1 cellular context compared by ENCODE assay signal in genomic region chr6:99393698-99394531, GRCh38.
A peak's percentile ranks its signal among the peaks of the same experiment; 100 is the strongest.
TF ChIP-seq lines count a peak whose summit lies in the region.

Gene COQ3 (minus strand): TSS chr6:99394195. CDS start chr6:99394179, 16 bp downstream.

TF ChIP-seq in HepG2, 621 proteins besides CTCF, POLR2A, EP300 and RAD21 (continued from another document and continues in another):
- TF ChIP-seq, protein P1, sequence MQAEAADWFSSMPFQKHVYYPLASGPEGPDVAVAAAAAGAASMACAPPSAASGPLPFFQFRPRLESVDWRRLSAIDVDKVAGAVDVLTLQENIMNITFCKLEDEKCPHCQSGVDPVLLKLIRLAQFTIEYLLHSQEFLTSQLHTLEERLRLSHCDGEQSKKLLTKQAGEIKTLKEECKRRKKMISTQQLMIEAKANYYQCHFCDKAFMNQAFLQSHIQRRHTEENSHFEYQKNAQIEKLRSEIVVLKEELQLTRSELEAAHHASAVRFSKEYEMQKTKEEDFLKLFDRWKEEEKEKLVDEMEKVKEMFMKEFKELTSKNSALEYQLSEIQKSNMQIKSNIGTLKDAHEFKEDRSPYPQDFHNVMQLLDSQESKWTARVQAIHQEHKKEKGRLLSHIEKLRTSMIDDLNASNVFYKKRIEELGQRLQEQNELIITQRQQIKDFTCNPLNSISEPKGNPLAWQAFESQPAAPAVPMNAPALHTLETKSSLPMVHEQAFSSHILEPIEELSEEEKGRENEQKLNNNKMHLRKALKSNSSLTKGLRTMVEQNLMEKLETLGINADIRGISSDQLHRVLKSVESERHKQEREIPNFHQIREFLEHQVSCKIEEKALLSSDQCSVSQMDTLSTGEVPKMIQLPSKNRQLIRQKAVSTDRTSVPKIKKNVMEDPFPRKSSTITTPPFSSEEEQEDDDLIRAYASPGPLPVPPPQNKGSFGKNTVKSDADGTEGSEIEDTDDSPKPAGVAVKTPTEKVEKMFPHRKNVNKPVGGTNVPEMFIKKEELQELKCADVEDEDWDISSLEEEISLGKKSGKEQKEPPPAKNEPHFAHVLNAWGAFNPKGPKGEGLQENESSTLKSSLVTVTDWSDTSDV (CRISPR knock-in tag; IDR thresholded peaks at IDR 0.05), result no peak
- peak; percentile 65; the same call in 1 of the 2 replicates for TF ChIP-seq SPEN (CRISPR knock-in tag; IDR thresholded peaks at IDR 0.05; ENCODE audit: low read depth)
- TF ChIP-seq ZNF879 (CRISPR knock-in tag; IDR thresholded peaks at IDR 0.05), result no peak
- TF ChIP-seq ZNF709 (CRISPR knock-in tag; IDR thresholded peaks at IDR 0.05), result 0 out of 2 replicates have a peak, but pooled peaks have one; percentile 68
- no peak for TF ChIP-seq JDP2 (CRISPR knock-in tag; IDR thresholded peaks at IDR 0.05; ENCODE audit: borderline replicate concordance)
- TF ChIP-seq ELF1 (CRISPR knock-in tag; IDR thresholded peaks at IDR 0.05), result 0 out of 2 replicates have a peak, but pooled peaks have one; percentile 7
- TF ChIP-seq ELF4 (CRISPR knock-in tag; IDR thresholded peaks at IDR 0.05; ENCODE audit: borderline replicate concordance), result no peak
- peak; percentile 74; the same call in 1 of the 2 replicates for TF ChIP-seq ZNF605 (CRISPR knock-in tag; IDR thresholded peaks at IDR 0.05)
- TF ChIP-seq, protein P2, sequence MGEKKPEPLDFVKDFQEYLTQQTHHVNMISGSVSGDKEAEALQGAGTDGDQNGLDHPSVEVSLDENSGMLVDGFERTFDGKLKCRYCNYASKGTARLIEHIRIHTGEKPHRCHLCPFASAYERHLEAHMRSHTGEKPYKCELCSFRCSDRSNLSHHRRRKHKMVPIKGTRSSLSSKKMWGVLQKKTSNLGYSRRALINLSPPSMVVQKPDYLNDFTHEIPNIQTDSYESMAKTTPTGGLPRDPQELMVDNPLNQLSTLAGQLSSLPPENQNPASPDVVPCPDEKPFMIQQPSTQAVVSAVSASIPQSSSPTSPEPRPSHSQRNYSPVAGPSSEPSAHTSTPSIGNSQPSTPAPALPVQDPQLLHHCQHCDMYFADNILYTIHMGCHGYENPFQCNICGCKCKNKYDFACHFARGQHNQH (CRISPR knock-in tag; IDR thresholded peaks at IDR 0.05), result no peak; the same call in 1 of the 2 replicates
- peak; percentile 54 for TF ChIP-seq HNRNPLL (IDR thresholded peaks at IDR 0.05; ENCODE audit: low read depth, low read length, poor library complexity, severe bottlenecking)
- peak; percentile 43; the same call in 1 of the 2 replicates for TF ChIP-seq MED1 (CRISPR knock-in tag; IDR thresholded peaks at IDR 0.05)
- TF ChIP-seq ZFP37 (CRISPR knock-in tag; IDR thresholded peaks at IDR 0.05; ENCODE audit: borderline replicate concordance), result peak; percentile 31; the same call in 1 of the 2 replicates
- peak; percentile 56; the same call in 1 of the 2 replicates for TF ChIP-seq MTA1 (CRISPR knock-in tag; IDR thresholded peaks at IDR 0.05; ENCODE audit: borderline replicate concordance)
- peak; percentile 50 for TF ChIP-seq SALL1 (CRISPR knock-in tag; IDR thresholded peaks at IDR 0.05)
- TF ChIP-seq CEBPG (CRISPR knock-in tag; IDR thresholded peaks at IDR 0.05), result no peak
- TF ChIP-seq, protein P3, sequence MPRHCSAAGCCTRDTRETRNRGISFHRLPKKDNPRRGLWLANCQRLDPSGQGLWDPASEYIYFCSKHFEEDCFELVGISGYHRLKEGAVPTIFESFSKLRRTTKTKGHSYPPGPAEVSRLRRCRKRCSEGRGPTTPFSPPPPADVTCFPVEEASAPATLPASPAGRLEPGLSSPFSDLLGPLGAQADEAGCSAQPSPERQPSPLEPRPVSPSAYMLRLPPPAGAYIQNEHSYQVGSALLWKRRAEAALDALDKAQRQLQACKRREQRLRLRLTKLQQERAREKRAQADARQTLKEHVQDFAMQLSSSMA (CRISPR knock-in tag; IDR thresholded peaks at IDR 0.05), result 0 out of 2 replicates have a peak, but pooled peaks have one; percentile 46
- no peak; the same call in 1 of the 2 replicates for TF ChIP-seq NR2F6 (IDR thresholded peaks at IDR 0.05)
- 0 out of 2 replicates have a peak, but pooled peaks have one; percentile 4 for TF ChIP-seq NR2F6 (CRISPR knock-in tag; IDR thresholded peaks at IDR 0.05)
- TF ChIP-seq, protein P4, sequence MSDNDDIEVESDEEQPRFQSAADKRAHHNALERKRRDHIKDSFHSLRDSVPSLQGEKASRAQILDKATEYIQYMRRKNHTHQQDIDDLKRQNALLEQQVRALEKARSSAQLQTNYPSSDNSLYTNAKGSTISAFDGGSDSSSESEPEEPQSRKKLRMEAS (IDR thresholded peaks at IDR 0.05), result peak; percentile 36; the same call in 1 of the 2 replicates
- 0 out of 2 replicates have a peak, but pooled peaks have one; percentile 24 for TF ChIP-seq KAT7 (CRISPR knock-in tag; IDR thresholded peaks at IDR 0.05; ENCODE audit: borderline replicate concordance)
- peak; percentile 26; the same call in 1 of the 2 replicates for TF ChIP-seq ZGPAT (CRISPR knock-in tag; IDR thresholded peaks at IDR 0.05)
- TF ChIP-seq ZFX (CRISPR knock-in tag; IDR thresholded peaks at IDR 0.05; ENCODE audit: low read depth), result peak; percentile 94
- TF ChIP-seq SRSF1 (optimal IDR thresholded peaks at IDR 0.05; ENCODE audit: low read depth, low read length), result no peak
- TF ChIP-seq ZNF543 (CRISPR knock-in tag; IDR thresholded peaks at IDR 0.05), result peak; percentile 84; the same call in 1 of the 2 replicates
- peak; percentile 24; the same call in 1 of the 2 replicates for TF ChIP-seq ZMYM3 (CRISPR knock-in tag; IDR thresholded peaks at IDR 0.05)
- TF ChIP-seq TBX3 (IDR thresholded peaks at IDR 0.05; ENCODE audit: borderline replicate concordance), result no peak
- TF ChIP-seq ZNF383 (CRISPR knock-in tag; IDR thresholded peaks at IDR 0.05; ENCODE audit: borderline replicate concordance), result peak; percentile 69; the same call in 1 of the 2 replicates
- peak; percentile 65; the same call in 1 of the 2 replicates for TF ChIP-seq YEATS4 (CRISPR knock-in tag; IDR thresholded peaks at IDR 0.05; ENCODE audit: borderline replicate concordance)
- TF ChIP-seq ZNF607 (CRISPR knock-in tag; IDR thresholded peaks at IDR 0.05; ENCODE audit: borderline replicate concordance), result 0 out of 2 replicates have a peak, but pooled peaks have one; percentile 52
- 0 out of 2 replicates have a peak, but pooled peaks have one; percentile 28 for TF ChIP-seq BRCA1 (CRISPR knock-in tag; IDR thresholded peaks at IDR 0.05)
- TF ChIP-seq PHF20 (CRISPR knock-in tag; IDR thresholded peaks at IDR 0.05), result peak; percentile 76
- peak in 1 of 2 experiments; percentile 28; a peak in 2 of 4 replicates for TF ChIP-seq NR2F1 (CRISPR knock-in tag; IDR thresholded peaks at IDR 0.05)
- TF ChIP-seq HNRNPH1 (optimal IDR thresholded peaks at IDR 0.05; ENCODE audit: low read depth, low read length), result no peak
- TF ChIP-seq FOXJ3 (CRISPR knock-in tag; IDR thresholded peaks at IDR 0.05; ENCODE audit: borderline replicate concordance), result peak; percentile 23; the same call in 1 of the 2 replicates
- TF ChIP-seq ZBTB20 (CRISPR knock-in tag; IDR thresholded peaks at IDR 0.05; ENCODE audit: borderline replicate concordance, low read depth), result 0 out of 2 replicates have a peak, but pooled peaks have one; percentile 24
- TF ChIP-seq ZNF747 (CRISPR knock-in tag; IDR thresholded peaks at IDR 0.05; ENCODE audit: borderline replicate concordance), result peak; percentile 59; the same call in 1 of the 2 replicates
- TF ChIP-seq ZNF678 (CRISPR knock-in tag; IDR thresholded peaks at IDR 0.05), result peak; percentile 67; the same call in 1 of the 2 replicates
- peak; percentile 72; the same call in 1 of the 2 replicates for TF ChIP-seq ZNF280B (CRISPR knock-in tag; IDR thresholded peaks at IDR 0.05; ENCODE audit: borderline replicate concordance)
- TF ChIP-seq ZSCAN31 (CRISPR knock-in tag; IDR thresholded peaks at IDR 0.05; ENCODE audit: low read depth), result peak; percentile 65; the same call in 1 of the 2 replicates
- peak; percentile 88; the same call in 1 of the 2 replicates for TF ChIP-seq MEIS1 (CRISPR knock-in tag; IDR thresholded peaks at IDR 0.05; ENCODE audit: borderline replicate concordance)
- no peak for TF ChIP-seq NFE2L2 (IDR thresholded peaks at IDR 0.05; ENCODE audit: low read length)
- peak; percentile 93 for TF ChIP-seq ZFY (CRISPR knock-in tag; IDR thresholded peaks at IDR 0.05)
- TF ChIP-seq PRDM10 (CRISPR knock-in tag; IDR thresholded peaks at IDR 0.05; ENCODE audit: low read depth), result no peak
- no peak for TF ChIP-seq SP5 (CRISPR knock-in tag; IDR thresholded peaks at IDR 0.05; ENCODE audit: borderline replicate concordance, low read depth)
- peak; percentile 55; the same call in 1 of the 2 replicates for TF ChIP-seq SP4 (CRISPR knock-in tag; IDR thresholded peaks at IDR 0.05)
- no peak for TF ChIP-seq TAF15 (IDR thresholded peaks at IDR 0.05; ENCODE audit: low read depth, low read length, poor library complexity, severe bottlenecking)
- peak; percentile 65; the same call in 1 of the 2 replicates for TF ChIP-seq EHMT2 (IDR thresholded peaks at IDR 0.05; ENCODE audit: borderline replicate concordance, low read depth, low read length)
- TF ChIP-seq PRMT3 (CRISPR knock-in tag; IDR thresholded peaks at IDR 0.05; ENCODE audit: borderline replicate concordance, low read depth), result peak; percentile 32; the same call in 1 of the 2 replicates
- TF ChIP-seq HOXA5 (CRISPR knock-in tag; IDR thresholded peaks at IDR 0.05), result no peak
- no peak for TF ChIP-seq NFYC (CRISPR knock-in tag; IDR thresholded peaks at IDR 0.05)
- peak in 1 of 2 experiments; percentile 57; a peak in 1 of 4 replicates for TF ChIP-seq REST (IDR thresholded peaks at IDR 0.05; ENCODE audit: borderline replicate concordance in 1 of 2, low read depth in 1 of 2, low read length in 2 of 2)
